In genomic region chr17:79991924-79992656, GRCh38 we compare ENCODE assay signal across 8 cellular contexts. TPM values are rescaled to one million over a fixed set of nuclear protein-coding genes. Genes with fewer than 3 reads are reported as not detected.
A peak's percentile ranks its signal among the peaks of the same experiment; 100 is the strongest.
DNase-seq lines count a peak whose midpoint lies in the region; ATAC-seq and TF ChIP-seq lines count a peak whose summit lies in the region.

No MANE protein-coding gene starts in this region.

- POLR2A ChIA-PET in AG04450 (lab: Yijun Ruan, JAX) (interaction anchor here (0.6 kb wide), 1 partner anchor 38 kb away, joined by 3 read pairs; no protein-coding TSS in a partner anchor), IMR-90 (lab: Charles Lee; ENCODE audit: unreplicated experiment) (interaction anchor here (0.6 kb wide), 1 partner anchor 19 kb away, joined by 6 read pairs; no protein-coding TSS in a partner anchor)

- H3K36me3 Mint-ChIP-seq in activated T-helper 1 cell treated with anti-CD3 and anti-CD28 coated beads, Interleukin-12 subunit alpha, Interleukin-12 subunit beta, Interleukin-2, Interleukin-4 antibody, amounts not matched to agents 30 ng/mL and 10 ng/mL and 1 ng/mL, durations not matched to agents 14 hours and 24 hours and 36 hours (ENCODE audit: low read depth) = no peaks in the 10 kb centered on the region

- no peaks in the 10 kb centered on the region for H3K9me3 Mint-ChIP-seq in activated T-helper 1 cell treated with anti-CD3 and anti-CD28 coated beads, Interleukin-12 subunit alpha, Interleukin-12 subunit beta, Interleukin-2, Interleukin-4 antibody, amounts not matched to agents 30 ng/mL and 10 ng/mL and 1 ng/mL, durations not matched to agents 14 hours and 24 hours and 36 hours

- peak overlapping the region; percentile 97 for H3K14ac ChIP-seq in IMR-90 (replicated peaks; ENCODE audit: low read depth, low read length)

- H3K4me1 ChIP-seq in IMR-90 (ENCODE audit: control insufficient read depth, insufficient read depth, low read length) = peaks cover 34% of the 10 kb centered on the region
- peaks cover 4% of the 10 kb centered on the region for H3K4me1 ChIP-seq in iPS-15b (ENCODE audit: control insufficient read depth, insufficient read depth, low read length)
- H3K4me1 ChIP-seq in stomach smooth muscle (ENCODE audit: control insufficient read depth, insufficient read depth, low read length) = peaks cover 39% of the 10 kb centered on the region
- H3K4me1 ChIP-seq in tibial artery = peaks cover 0 to 49% (median 22%) of the 10 kb centered on the region in 4 donors

- 6% methylated on average over 31 of the region's 45 CpGs; no CpG with 5 or more reads in 1 of the 2 experiments for WGBS in IMR-90 (ENCODE audit: extremely low coverage in 2 of 2, insufficient read length in 1 of 2), 2 experiments

- TF ChIP-seq CTCF in AG04450 (IDR thresholded peaks at IDR 0.05; ENCODE audit: low read depth, low read length) = no peak
- TF ChIP-seq CTCF in IMR-90 (conservative IDR thresholded peaks at IDR 0.05; ENCODE audit: low read depth, low read length) = no peak
- peak in 1 of 2 experiments; percentile 36 for TF ChIP-seq CTCF in tibial artery (IDR thresholded peaks at IDR 0.05)

- H3K27ac ChIP-seq in AG04450 (ENCODE audit: low read depth, low read length) (peak overlapping the region; percentile 92), IMR-90 (ENCODE audit: insufficient read depth, low read length) (peak overlapping the region; percentile 61), stomach smooth muscle (ENCODE audit: low read length) (peak overlapping the region; percentile 46), tibial artery (no peak overlapping the region)

- dilution Hi-C loops in IMR-90 (cut with HindIII; ENCODE audit: low sequenced_read_pairs, unreplicated experiment) = no loop called here

- peak overlapping the region; percentile 83 for H3K4me3 Mint-ChIP-seq in activated T-helper 1 cell treated with anti-CD3 and anti-CD28 coated beads, Interleukin-12 subunit alpha, Interleukin-12 subunit beta, Interleukin-2, Interleukin-4 antibody, amounts not matched to agents 30 ng/mL and 10 ng/mL and 1 ng/mL, durations not matched to agents 14 hours and 24 hours and 36 hours

- no peaks in the 10 kb centered on the region for H3K27me3 ChIP-seq in AG04450 (ENCODE audit: control insufficient read depth, insufficient read depth, low read length)
- H3K27me3 ChIP-seq in IMR-90 (ENCODE audit: control insufficient read depth, insufficient read depth, low read length) = no peaks in the 10 kb centered on the region
- H3K27me3 ChIP-seq in iPS-15b (ENCODE audit: control insufficient read depth, insufficient read depth, low read length) = no peaks in the 10 kb centered on the region
- no peaks in the 10 kb centered on the region for H3K27me3 ChIP-seq in stomach smooth muscle (ENCODE audit: control insufficient read depth in 1 of 2, insufficient read depth in 2 of 2, low read length in 2 of 2)
- peaks cover 0 to 26% of the 10 kb centered on the region in 2 donors for H3K27me3 ChIP-seq in tibial artery

- H2BK20ac ChIP-seq in IMR-90 (ENCODE audit: low read depth, low read length) = peak overlapping the region; percentile 99

- peak overlapping the region; percentile 99 for H3K4ac ChIP-seq in IMR-90 (ENCODE audit: low read depth, low read length)

- peak overlapping the region; percentile 57 for H2BK5ac ChIP-seq in IMR-90 (ENCODE audit: low read depth, low read length, poor library complexity, severe bottlenecking)

- peak overlapping the region; percentile 63 for H4K5ac ChIP-seq in IMR-90 (ENCODE audit: low read depth, low read length)

- peaks cover 5 to 39% of the 10 kb centered on the region in 2 experiments; a peak in 3 of 4 replicates for H3K79me1 ChIP-seq in IMR-90 (ENCODE audit: low read depth in 1 of 2, low read length in 2 of 2)

- peak overlapping the region; percentile 21; the same call in 1 of the 2 replicates for H3K56ac ChIP-seq in IMR-90 (ENCODE audit: extremely low read depth, insufficient read depth, low read length)

- peak overlapping the region; percentile 77 for H2AFZ ChIP-seq in IMR-90 (replicated peaks; ENCODE audit: low read length, poor library complexity)

- H3K23ac ChIP-seq in IMR-90 (ENCODE audit: low read depth, low read length) = peak overlapping the region; percentile 91; the same call in 1 of the 2 replicates

- peak overlapping the region; percentile 79 for H3K27ac Mint-ChIP-seq in activated T-helper 1 cell treated with anti-CD3 and anti-CD28 coated beads, Interleukin-12 subunit alpha, Interleukin-12 subunit beta, Interleukin-2, Interleukin-4 antibody, amounts not matched to agents 30 ng/mL and 10 ng/mL and 1 ng/mL, durations not matched to agents 14 hours and 24 hours and 36 hours

- H3K18ac ChIP-seq in IMR-90 (ENCODE audit: low read depth, low read length) = peak overlapping the region; percentile 81

- no peak for TF ChIP-seq RAD21 in IMR-90 (IDR thresholded peaks at IDR 0.05; ENCODE audit: low read length)

- no peaks in the 10 kb centered on the region; the same call in 1 of the 2 replicates for H3K9me3 ChIP-seq in AG04450 (ENCODE audit: control insufficient read depth, insufficient read depth, low read length)
- no peaks in the 10 kb centered on the region for H3K9me3 ChIP-seq in IMR-90 (ENCODE audit: control insufficient read depth, insufficient read depth, low read length)
- no peaks in the 10 kb centered on the region for H3K9me3 ChIP-seq in iPS-15b (ENCODE audit: control insufficient read depth, insufficient read depth, low read length)
- H3K9me3 ChIP-seq in stomach smooth muscle (ENCODE audit: control insufficient read depth in 2 of 2, low read length in 2 of 2) = no peaks in the 10 kb centered on the region
- no peaks in the 10 kb centered on the region for H3K9me3 ChIP-seq in tibial artery

- H4K20me1 ChIP-seq in IMR-90 (ENCODE audit: insufficient read depth, low read length) = peaks cover 6% of the 10 kb centered on the region; the same call in 1 of the 2 replicates

- in situ Hi-C loops in IMR-90 (cut with MboI; ENCODE audit: low sequenced_read_pairs) = no loop called here

- H3K9ac ChIP-seq in IMR-90 (ENCODE audit: low read depth, low read length) (peak overlapping the region; percentile 35; the same call in 1 of the 2 replicates), iPS-15b (ENCODE audit: low read depth, low read length) (no peak overlapping the region), stomach smooth muscle (ENCODE audit: low read length in 2 of 2) (peak overlapping the region in 1 of 2 donors; percentile 48)

- peak overlapping the region; percentile 44 for H3K4me3 ChIP-seq in AG04450 (ENCODE audit: low read depth, low read length)
- H3K4me3 ChIP-seq in IMR-90 (ENCODE audit: insufficient read depth, low read depth, low read length) = peak overlapping the region; percentile 9; the same call in 1 of the 2 replicates
- peak overlapping the region; percentile 32 for H3K4me3 ChIP-seq in iPS-15b (ENCODE audit: low read depth, low read length)
- H3K4me3 ChIP-seq in stomach smooth muscle (ENCODE audit: low read length in 2 of 2) = peak overlapping the region; percentile 69 to 70
- H3K4me3 ChIP-seq in tibial artery = peak overlapping the region in 1 of 2 donors; percentile 44

- H3K4me1 Mint-ChIP-seq in activated T-helper 1 cell treated with anti-CD3 and anti-CD28 coated beads, Interleukin-12 subunit alpha, Interleukin-12 subunit beta, Interleukin-2, Interleukin-4 antibody, amounts not matched to agents 30 ng/mL and 10 ng/mL and 1 ng/mL, durations not matched to agents 14 hours and 24 hours and 36 hours (ENCODE audit: low read depth) = peaks cover 31% of the 10 kb centered on the region

- DNase-seq in AG04450 (ENCODE audit: low read depth, low spot score) = no peak
- DNase-seq in IMR-90 = peak; percentile 38
- no peak for DNase-seq in activated T-helper 1 cell treated with anti-CD3 and anti-CD28 coated beads, Interleukin-12 subunit alpha, Interleukin-12 subunit beta, Interleukin-2, Interleukin-4 antibody, amounts not matched to agents 30 ng/mL and 10 ng/mL and 1 ng/mL, durations not matched to agents 14 hours and 24 hours and 36 hours (ENCODE audit: low spot score)
- DNase-seq in tibial artery = no peak
- no peak for DNase-seq in posterior vena cava (ENCODE audit: low spot score)

- H2BK120ac ChIP-seq in IMR-90 (ENCODE audit: low read depth, low read length) = peak overlapping the region; percentile 96

- H3K27me3 Mint-ChIP-seq in activated T-helper 1 cell treated with anti-CD3 and anti-CD28 coated beads, Interleukin-12 subunit alpha, Interleukin-12 subunit beta, Interleukin-2, Interleukin-4 antibody, amounts not matched to agents 30 ng/mL and 10 ng/mL and 1 ng/mL, durations not matched to agents 14 hours and 24 hours and 36 hours (ENCODE audit: insufficient read depth) = no peaks in the 10 kb centered on the region

- H4K91ac ChIP-seq in IMR-90 (ENCODE audit: insufficient read depth, low read depth, low read length) = peak overlapping the region; percentile 98

- ATAC-seq in IMR-90 (ENCODE audit: low read depth) (peak; percentile 27), HG03442 (IDR thresholded peaks at IDR 0.05; ENCODE audit: unreplicated experiment) (no peak)

- H2AK9ac ChIP-seq in IMR-90 (replicated peaks; ENCODE audit: low read depth, low read length, poor library complexity) = peak overlapping the region; percentile 96

- intact Hi-C loops in IMR-90 (cut with micrococcal nuclease) (loop anchor here (1.0 to 5.0 kb wide), 4 partner anchors 153 to 600 kb away; partner anchors contain the start of gene CBX4), tibial artery (cut with DNase I; ENCODE audit: low total_unique reads) (loop anchor here (2.0 to 5.0 kb wide), 2 partner anchors 203 to 245 kb away; no protein-coding TSS in a partner anchor), posterior vena cava (cut with DNase I) (loop anchor here in 1 of 2 donors (5.0 to 10.0 kb wide), 2 partner anchors 200 to 247 kb away; no protein-coding TSS in a partner anchor)
- intact Hi-C loops in activated T-helper 1 cell treated with anti-CD3 and anti-CD28 coated beads, Interleukin-12 subunit alpha, Interleukin-12 subunit beta, Interleukin-2, Interleukin-4 antibody, amounts not matched to agents 30 ng/mL and 10 ng/mL and 1 ng/mL, durations not matched to agents 14 hours and 24 hours and 36 hours (cut with micrococcal nuclease) = loop anchor here (2.0 to 5.0 kb wide), 2 partner anchors 187 to 265 kb away; no protein-coding TSS in a partner anchor

- peak overlapping the region; percentile 78 for H3K4me2 ChIP-seq in IMR-90 (ENCODE audit: low read depth, low read length)

- peak overlapping the region; percentile 100 for H2AK5ac ChIP-seq in IMR-90 (ENCODE audit: low read depth, low read length)

- H2BK15ac ChIP-seq in IMR-90 (ENCODE audit: low read depth, low read length) = peak overlapping the region; percentile 99; the same call in 2 of the 3 replicates

- CTCF ChIA-PET in AG04450 (lab: Charles Lee) (interaction anchor here (7.3 kb wide), 1 partner anchor 14 kb away, joined by 73 read pairs; no protein-coding TSS in a partner anchor), IMR-90 (lab: Yijun Ruan, JAX) (interaction anchor here (0.6 to 0.9 kb wide), 2 partner anchors 162 to 174 kb away, joined by 3 read pairs; no protein-coding TSS in a partner anchor)

- H4K8ac ChIP-seq in IMR-90 (ENCODE audit: low read depth in 2 of 2, low read length in 2 of 2) = peak overlapping the region; percentile 73 to 96; a peak in 2 of 4 replicates

- 0 out of 2 replicates have a peak, but pooled peaks cover 2% of the 10 kb centered on the region for H3K36me3 ChIP-seq in IMR-90 (ENCODE audit: control insufficient read depth, insufficient read depth, low read length)
- H3K36me3 ChIP-seq in iPS-15b (ENCODE audit: control insufficient read depth, insufficient read depth, low read length) = no peaks in the 10 kb centered on the region
- H3K36me3 ChIP-seq in stomach smooth muscle (ENCODE audit: control insufficient read depth in 2 of 2, insufficient read depth in 2 of 2, low read length in 2 of 2) = no peaks in the 10 kb centered on the region
- H3K36me3 ChIP-seq in tibial artery = no peaks in the 10 kb centered on the region

- no peak for TF ChIP-seq POLR2A in IMR-90 (IDR thresholded peaks at IDR 0.05; ENCODE audit: low read depth, low read length)

- BruUV-seq in IMR-90 (replicated peaks; lab: Mats Ljungman, UMichigan) = no TSS peak

- H3K9me1 ChIP-seq in IMR-90 (ENCODE audit: insufficient read depth, low read length) = peaks cover 21% of the 10 kb centered on the region

RNA-seq across cellular contexts. Expression of gene TBC1D16, which starts 43.6 kb away (rescaled TPM):
- polyA plus RNA-seq in AG04450 (2011; rRNA removed) = 10.9 and 14.7 TPM in 2 replicates
- 23.0 and 31.4 TPM in 2 replicates for polyA minus RNA-seq in AG04450 (2011; rRNA and poly(A)+ RNA removed)
- 14.4 and 16.7 TPM in 2 replicates for total RNA-seq in IMR-90 (2012; rRNA removed)
- 9.2 and 10.1 TPM in 2 replicates for polyA plus RNA-seq in IMR-90 (2012; rRNA removed)
- 6.3 and 8.7 TPM in 2 replicates for polyA plus RNA-seq in IMR-90 (2012; cell fraction: cytosol; rRNA removed)
- polyA plus RNA-seq in IMR-90 (2012; cell fraction: nucleus; rRNA removed; ENCODE audit: low replicate concordance) = 14.0 and 18.3 TPM in 2 replicates
- 1.8 and 1.9 TPM in 2 replicates for total RNA-seq in activated T-helper 1 cell treated with anti-CD3 and anti-CD28 coated beads, Interleukin-12 subunit alpha, Interleukin-12 subunit beta, Interleukin-2, Interleukin-4 antibody, amounts not matched to agents 30 ng/mL and 10 ng/mL and 1 ng/mL, durations not matched to agents 14 hours and 24 hours and 36 hours
- total RNA-seq in posterior vena cava = 10 to 100 TPM; 38.9 to 57.9 TPM

RNA-seq across cellular contexts. Expression of gene CCDC40, which starts 44.4 kb away (rescaled TPM):
- polyA plus RNA-seq in AG04450 (2011; rRNA removed) = 2.0 and 2.4 TPM in 2 replicates
- polyA minus RNA-seq in AG04450 (2011; rRNA and poly(A)+ RNA removed) = 0.87 and 3.8 TPM in 2 replicates
- 0.90 and 1.9 TPM in 2 replicates for total RNA-seq in IMR-90 (2012; rRNA removed)
- 3.8 and 4.7 TPM in 2 replicates for polyA plus RNA-seq in IMR-90 (2012; rRNA removed)
- polyA plus RNA-seq in IMR-90 (2012; cell fraction: cytosol; rRNA removed) = 1.2 and 1.6 TPM in 2 replicates
- polyA plus RNA-seq in IMR-90 (2012; cell fraction: nucleus; rRNA removed; ENCODE audit: low replicate concordance) = 17.9 and 21.8 TPM in 2 replicates
- 0.15 and 0.16 TPM in 2 replicates for total RNA-seq in activated T-helper 1 cell treated with anti-CD3 and anti-CD28 coated beads, Interleukin-12 subunit alpha, Interleukin-12 subunit beta, Interleukin-2, Interleukin-4 antibody, amounts not matched to agents 30 ng/mL and 10 ng/mL and 1 ng/mL, durations not matched to agents 14 hours and 24 hours and 36 hours
- total RNA-seq in posterior vena cava = 10 to 100 TPM in 1 of 2 donors, 1 to 10 TPM in 1; 6.2 to 10.4 TPM

Comparison
In these comparisons a context has a peak if more than half of its experiments do, and no peak if none do; other contexts are left out.
1. H3K27ac ChIP-seq: peak in AG04450 (single experiment), IMR-90 (single experiment) and stomach smooth muscle (single experiment); none in tibial artery (0 of 2).